20 cellular contexts compared by ENCODE assay signal in genomic region chr2:73922681-73923080, GRCh38. TPM values are rescaled to one million over a fixed set of nuclear protein-coding genes. Genes with fewer than 3 reads are reported as not detected.
DNase-seq lines count a peak whose midpoint lies in the region; ATAC-seq, FAIRE-seq and TF ChIP-seq lines count a peak whose summit lies in the region.
"Had no signal": no experiment of that assay in that cellular context is flagged by ENCODE, and none has a peak within 500 bp of the region (broad histone marks: within the 10 kb centered on the region; RNA-seq: fewer than 3 reads in every experiment).

No MANE protein-coding gene starts in this region.

- POLR2A ChIA-PET in naive thymus-derived CD8-positive, alpha-beta T cell (lab: Charles Lee) = interaction anchor here (0.6 kb wide), 1 partner anchor 419 kb away, joined by 3 read pairs; no protein-coding TSS in a partner anchor

- DNase-seq in GM12891 (ENCODE audit: insufficient read length, low spot score) (no peak), NCI-H69 (lab: John Stamatoyannopoulos, UW) (peak; percentile 29), bronchial epithelial cell (ENCODE audit: low read depth) (peak; percentile 53), NCI-H1930 (lab: John Stamatoyannopoulos, UW) (no peak), NCI-H524 treated with DMSO at 0.1 percent for 48 hours (lab: John Stamatoyannopoulos, UW) (no peak)
- no peak for DNase-seq in naive thymus-derived CD8-positive, alpha-beta T cell
- DNase-seq: ACHN; NCI-H1092 treated with DMSO at 0.1 percent for 48 hours; NCI-H146; NCI-H2081; NCI-H2171 treated with DMSO at 0.1 percent for 48 hours; NCI-H446 treated with DMSO at 0.1 percent for 48 hours; NCI-H748 treated with DMSO at 0.1 percent for 48 hours; NK-92 treated with Interleukin-12 subunit alpha and Interleukin-12 subunit beta, amount 100 ng/mL, for 24 hours; SHP77 had no signal

- no peak for TF ChIP-seq CTCF in bronchial epithelial cell (IDR thresholded peaks at IDR 0.05; ENCODE audit: insufficient read depth, low read length, severe bottlenecking)

- H3K36me3 ChIP-seq in bronchial epithelial cell (ENCODE audit: control insufficient read depth, insufficient read depth, low read length) = no peaks in the 10 kb centered on the region
- H3K36me3 ChIP-seq: HAP-1 had no signal

- H3K9me3 Mint-ChIP-seq in naive thymus-derived CD8-positive, alpha-beta T cell = no peaks in the 10 kb centered on the region

- H3K4me3 Mint-ChIP-seq in naive thymus-derived CD8-positive, alpha-beta T cell = peak overlapping the region in 1 of 10 donors; percentile 56

- FAIRE-seq in GM12891 (lab: Jason Lieb, UNC) (peak; percentile 31), bronchial epithelial cell (lab: Jason Lieb, UNC) (no peak)
- FAIRE-seq: D721Med had no signal

- no peaks in the 10 kb centered on the region for H3K27me3 Mint-ChIP-seq in naive thymus-derived CD8-positive, alpha-beta T cell

- peaks cover 7 to 28% (median 21%) of the 10 kb centered on the region in 4 donors for H3K4me1 Mint-ChIP-seq in naive thymus-derived CD8-positive, alpha-beta T cell

- no peak overlapping the region for H3K4me3 ChIP-seq in bronchial epithelial cell (ENCODE audit: low read depth, low read length)
- H3K4me3 ChIP-seq: HAP-1, SK-N-MC had no signal

- peak overlapping the region in 7 of 10 donors; percentile 22 to 89 (median 65) for H3K27ac Mint-ChIP-seq in naive thymus-derived CD8-positive, alpha-beta T cell

- H3K27me3 ChIP-seq in bronchial epithelial cell (ENCODE audit: control insufficient read depth, insufficient read depth, low read length) = no peaks in the 10 kb centered on the region

- no peak for TF ChIP-seq POLR2A in GM12891 (IDR thresholded peaks at IDR 0.05; ENCODE audit: low read depth, low read length)

- H3K36me3 Mint-ChIP-seq in naive thymus-derived CD8-positive, alpha-beta T cell = peaks cover 0 to under 1% (median 0%) of the 10 kb centered on the region in 3 donors

- no peak for ATAC-seq in naive thymus-derived CD8-positive, alpha-beta T cell
- no peak for ATAC-seq in GM21619 (IDR thresholded peaks at IDR 0.05; ENCODE audit: unreplicated experiment)

TF ChIP-seq in GM12891, 5 proteins besides CTCF, POLR2A, EP300 and RAD21:
- TF ChIP-seq SPI1 (IDR thresholded peaks at IDR 0.05; ENCODE audit: low read depth, low read length) (no peak), PAX5 (IDR thresholded peaks at IDR 0.05; ENCODE audit: insufficient read depth, low read length, severe bottlenecking) (no peak), TAF1 (IDR thresholded peaks at IDR 0.05; ENCODE audit: low read depth, low read length) (no peak), POLR2AphosphoS5 (IDR thresholded peaks at IDR 0.05; ENCODE audit: low read depth, low read length) (no peak), POU2F2 (IDR thresholded peaks at IDR 0.05; ENCODE audit: low read depth, low read length) (no peak)

RNA-seq across cellular contexts. Expression of gene DGUOK, which starts 4.0 kb away (rescaled TPM):
- 110 TPM for polyA plus RNA-seq in GM12891 (2012; ENCODE audit: low read depth, missing spikeins)
- 39.3 and 40.8 TPM in 2 replicates for total RNA-seq in bronchial epithelial cell
- 10 to 100 TPM; 70.3 to 72.3 TPM for total RNA-seq in naive thymus-derived CD8-positive, alpha-beta T cell
- 100 to 1,000 TPM; 207 to 219 (median 215) TPM for polyA plus RNA-seq in naive thymus-derived CD8-positive, alpha-beta T cell

RNA-seq across cellular contexts. Expression of gene ACTG2, which starts 29.9 kb away (rescaled TPM):
- polyA plus RNA-seq in GM12891 (2012; ENCODE audit: low read depth, missing spikeins) = not detected
- total RNA-seq in bronchial epithelial cell = not detected in 2 replicates
- total RNA-seq in naive thymus-derived CD8-positive, alpha-beta T cell = not detected
- under 1 TPM in 1 of 3 donors, not detected in 2; 0.13 TPM for polyA plus RNA-seq in naive thymus-derived CD8-positive, alpha-beta T cell
- total RNA-seq: HT-29 had no signal

Comparison
In these comparisons a context has a peak if more than half of its experiments do, and no peak if none do; other contexts are left out.
1. DNase-seq: peak in NCI-H69 (single experiment) and bronchial epithelial cell (single experiment); none in GM12891 (single experiment), naive thymus-derived CD8-positive, alpha-beta T cell (0 of 10), NCI-H1930 (0 of 2) and NCI-H524 treated with DMSO at 0.1 percent for 48 hours (single experiment).